In genomic region chr10:69065406-69066361, GRCh38 we compare ENCODE assay signal across 8 cellular contexts. TPM values are rescaled to one million over a fixed set of nuclear protein-coding genes. Genes with fewer than 3 reads are reported as not detected.
DNase-seq lines count a peak whose midpoint lies in the region; ATAC-seq and TF ChIP-seq lines count a peak whose summit lies in the region.

No MANE protein-coding gene starts in this region.

- H3K4me3 ChIP-seq in breast epithelium: no peak overlapping the region
- H3K4me3 ChIP-seq in upper lobe of left lung: no peak overlapping the region
- H3K4me3 ChIP-seq in effector memory CD4-positive, alpha-beta T cell (ENCODE audit: insufficient read depth, low read depth, low read length, poor library complexity, severe bottlenecking): no peak overlapping the region

- H3K4me1 ChIP-seq in breast epithelium: no peaks in the 10 kb centered on the region
- peaks cover 25 to 34% (median 30%) of the 10 kb centered on the region in 4 donors for H3K4me1 ChIP-seq in upper lobe of left lung
- peaks cover 11% of the 10 kb centered on the region for H3K4me1 ChIP-seq in effector memory CD4-positive, alpha-beta T cell (ENCODE audit: control insufficient read depth, insufficient read depth, low read length, poor library complexity, severe bottlenecking)

- DNase-seq in MCF 10A (ENCODE audit: unreplicated experiment) (peak; percentile 49), breast epithelium (ENCODE audit: low spot score in 2 of 2) (no peak), immature natural killer cell (no peak), upper lobe of left lung (no peak)
- DNase-seq in activated CD4-positive, alpha-beta memory T cell treated with anti-CD3 and anti-CD28 coated beads, Interleukin-2, amount 10 ng/mL, durations not matched to agents 7 days and 5 days: peak; percentile 24
- no peak for DNase-seq in effector memory CD4-positive, alpha-beta T cell
- DNase-seq in central memory CD4-positive, alpha-beta T cell: no peak

- H3K27ac Mint-ChIP-seq in MCF 10A (ENCODE audit: low read depth, unreplicated experiment): peak overlapping the region; percentile 17
- H3K27ac Mint-ChIP-seq in activated CD4-positive, alpha-beta memory T cell treated with anti-CD3 and anti-CD28 coated beads, Interleukin-2, amount 10 ng/mL, durations not matched to agents 7 days and 5 days: peak overlapping the region; percentile 55
- H3K27ac Mint-ChIP-seq in immature natural killer cell: peak overlapping the region; percentile 25 to 77 (median 52)

- intact Hi-C loops in MCF 10A (cut with micrococcal nuclease): no loop called here
- intact Hi-C loops in breast epithelium (cut with DNase I; ENCODE audit: low total_unique reads): no loop called here

- H3K36me3 Mint-ChIP-seq in MCF 10A (ENCODE audit: insufficient read depth, unreplicated experiment): no peaks in the 10 kb centered on the region
- peaks cover 3% of the 10 kb centered on the region for H3K36me3 Mint-ChIP-seq in activated CD4-positive, alpha-beta memory T cell treated with anti-CD3 and anti-CD28 coated beads, Interleukin-2, amount 10 ng/mL, durations not matched to agents 7 days and 5 days (ENCODE audit: low read depth)
- no peaks in the 10 kb centered on the region for H3K36me3 Mint-ChIP-seq in immature natural killer cell

- H3K4me1 Mint-ChIP-seq in MCF 10A (ENCODE audit: insufficient read depth, unreplicated experiment): peaks cover 15% of the 10 kb centered on the region
- peaks cover 45% of the 10 kb centered on the region for H3K4me1 Mint-ChIP-seq in activated CD4-positive, alpha-beta memory T cell treated with anti-CD3 and anti-CD28 coated beads, Interleukin-2, amount 10 ng/mL, durations not matched to agents 7 days and 5 days
- peaks cover 17 to 38% of the 10 kb centered on the region in 2 donors for H3K4me1 Mint-ChIP-seq in immature natural killer cell

- 56 to 63% methylated on average over 8 of the region's 8 CpGs for WGBS in upper lobe of left lung, 2 donors

- H3K36me3 ChIP-seq in breast epithelium (no peaks in the 10 kb centered on the region), upper lobe of left lung (no peaks in the 10 kb centered on the region)
- H3K36me3 ChIP-seq in effector memory CD4-positive, alpha-beta T cell (ENCODE audit: control insufficient read depth, insufficient read depth, low read length): no peaks in the 10 kb centered on the region

- H3K9me3 ChIP-seq in breast epithelium: no peaks in the 10 kb centered on the region
- no peaks in the 10 kb centered on the region for H3K9me3 ChIP-seq in upper lobe of left lung
- H3K9me3 ChIP-seq in effector memory CD4-positive, alpha-beta T cell (ENCODE audit: control insufficient read depth, low read length): no peaks in the 10 kb centered on the region

- no TSS peak for BruUV-seq in MCF 10A (replicated peaks; lab: Mats Ljungman, UMichigan)

- H3K9me3 Mint-ChIP-seq in MCF 10A (ENCODE audit: unreplicated experiment) (no peaks in the 10 kb centered on the region), immature natural killer cell (no peaks in the 10 kb centered on the region)
- H3K9me3 Mint-ChIP-seq in activated CD4-positive, alpha-beta memory T cell treated with anti-CD3 and anti-CD28 coated beads, Interleukin-2, amount 10 ng/mL, durations not matched to agents 7 days and 5 days: no peaks in the 10 kb centered on the region

- POLR2A ChIA-PET in MCF 10A (lab: Yijun Ruan, JAX): interaction anchor here (0.6 to 1.3 kb wide), 5 partner anchors 12 to 410 kb away, joined by 3 to 4 read pairs (median 3); no protein-coding TSS in a partner anchor
- POLR2A ChIA-PET in activated CD4-positive, alpha-beta memory T cell treated with anti-CD3 and anti-CD28 coated beads, Interleukin-2, amount 10 ng/mL, durations not matched to agents 7 days and 5 days (lab: Charles Lee): interaction anchor here (0.9 to 3.4 kb wide), 7 partner anchors 10 to 24 kb away, joined by 3 to 25 read pairs (median 4); partner anchors contain the start of gene SRGN

- no peak overlapping the region for H3K4me3 Mint-ChIP-seq in MCF 10A (ENCODE audit: unreplicated experiment)
- no peak overlapping the region for H3K4me3 Mint-ChIP-seq in activated CD4-positive, alpha-beta memory T cell treated with anti-CD3 and anti-CD28 coated beads, Interleukin-2, amount 10 ng/mL, durations not matched to agents 7 days and 5 days
- no peak overlapping the region for H3K4me3 Mint-ChIP-seq in immature natural killer cell

- TF ChIP-seq CTCF in MCF 10A (IDR thresholded peaks at IDR 0.05; ENCODE audit: unreplicated experiment) (no peak), breast epithelium (IDR thresholded peaks at IDR 0.05) (no peak), upper lobe of left lung (IDR thresholded peaks at IDR 0.05) (no peak)

- CTCF ChIA-PET in MCF 10A (lab: Yijun Ruan, JAX): interaction anchor here (0.6 to 2.6 kb wide), 6 partner anchors 20 to 941 kb away, joined by 3 to 7 read pairs (median 4); no protein-coding TSS in a partner anchor
- CTCF ChIA-PET in activated CD4-positive, alpha-beta memory T cell treated with anti-CD3 and anti-CD28 coated beads, Interleukin-2, amount 10 ng/mL, durations not matched to agents 7 days and 5 days (lab: Charles Lee): interaction anchor here (0.8 to 1.9 kb wide), 4 partner anchors 14 to 29 kb away, joined by 3 to 8 read pairs (median 4); partner anchors contain the start of gene SRGN

- H3K27ac ChIP-seq in breast epithelium (peak overlapping the region in 1 of 2 donors; percentile 78), upper lobe of left lung (peak overlapping the region; percentile 41 to 78 (median 60))
- no peak overlapping the region for H3K27ac ChIP-seq in effector memory CD4-positive, alpha-beta T cell (ENCODE audit: insufficient read depth, low read length, poor library complexity, severe bottlenecking)

- H3K27me3 ChIP-seq in breast epithelium (no peaks in the 10 kb centered on the region), upper lobe of left lung (no peaks in the 10 kb centered on the region)
- no peaks in the 10 kb centered on the region for H3K27me3 ChIP-seq in effector memory CD4-positive, alpha-beta T cell (replicated peaks; ENCODE audit: control insufficient read depth, insufficient read depth, low read length, poor library complexity, severe bottlenecking)

- H3K27me3 Mint-ChIP-seq in MCF 10A (ENCODE audit: insufficient read depth, unreplicated experiment) (no peaks in the 10 kb centered on the region), immature natural killer cell (ENCODE audit: low read depth in 3 of 3) (peaks cover 0 to 6% (median 0%) of the 10 kb centered on the region in 3 donors)
- no peaks in the 10 kb centered on the region for H3K27me3 Mint-ChIP-seq in activated CD4-positive, alpha-beta memory T cell treated with anti-CD3 and anti-CD28 coated beads, Interleukin-2, amount 10 ng/mL, durations not matched to agents 7 days and 5 days

- ATAC-seq in HG03103 (IDR thresholded peaks at IDR 0.05; ENCODE audit: low read depth, unreplicated experiment) (peak; percentile 42), upper lobe of left lung (ENCODE audit: low FRiP score in 2 of 2) (peak in 1 of 2 donors; percentile 60)

- no peak for TF ChIP-seq EP300 in upper lobe of left lung (IDR thresholded peaks at IDR 0.05)

- TF ChIP-seq POLR2A in breast epithelium (IDR thresholded peaks at IDR 0.05) (no peak), upper lobe of left lung (IDR thresholded peaks at IDR 0.05) (no peak)

RNA-seq across cellular contexts. Expression of gene SRGN, which starts 22.2 kb away (rescaled TPM):
- total RNA-seq in MCF 10A (2022) (2.3 and 2.7 TPM in 2 replicates), breast epithelium (100 to 1,000 TPM in 2 of 3 donors, 10 to 100 TPM in 1; 97.2 to 208 (median 114) TPM), upper lobe of left lung (100 to 1,000 TPM in 5 of 6 donors, 10 to 100 TPM in 1; 96.4 to 326 (median 203) TPM)
- 100 to 1,000 TPM; 468 to 474 TPM for total RNA-seq in activated CD4-positive, alpha-beta memory T cell treated with anti-CD3 and anti-CD28 coated beads, Interleukin-2, amount 10 ng/mL, durations not matched to agents 7 days and 5 days
- polyA plus RNA-seq in immature natural killer cell: 1,000 to 10,000 TPM in 2 of 3 donors, 100 to 1,000 TPM in 1; 910 to 1,240 (median 1,143) TPM

RNA-seq across cellular contexts. Expression of gene VPS26A, which starts 58.3 kb away (rescaled TPM):
- total RNA-seq in MCF 10A (2022): 63.7 and 80.9 TPM in 2 replicates
- total RNA-seq in breast epithelium: 10 to 100 TPM; 32.1 to 56.0 (median 40.8) TPM
- total RNA-seq in activated CD4-positive, alpha-beta memory T cell treated with anti-CD3 and anti-CD28 coated beads, Interleukin-2, amount 10 ng/mL, durations not matched to agents 7 days and 5 days: 10 to 100 TPM; 57.1 to 63.4 TPM
- polyA plus RNA-seq in immature natural killer cell: 10 to 100 TPM; 43.8 to 70.1 (median 57.7) TPM
- 10 to 100 TPM; 18.9 to 57.7 (median 40.9) TPM for total RNA-seq in upper lobe of left lung

Comparison
In these comparisons a context has a peak if more than half of its experiments do, and no peak if none do; other contexts are left out.
1. DNase-seq: peak in MCF 10A (single experiment) and activated CD4-positive, alpha-beta memory T cell treated with anti-CD3 and anti-CD28 coated beads, Interleukin-2, amount 10 ng/mL, durations not matched to agents 7 days and 5 days (single experiment); none in breast epithelium (0 of 2), immature natural killer cell (0 of 3), upper lobe of left lung (0 of 2), effector memory CD4-positive, alpha-beta T cell (0 of 3) and central memory CD4-positive, alpha-beta T cell (single experiment).
2. RNA of gene SRGN, which starts 22.2 kb away (total RNA-seq): 468 to 474 TPM in activated CD4-positive, alpha-beta memory T cell treated with anti-CD3 and anti-CD28 coated beads, Interleukin-2, amount 10 ng/mL, durations not matched to agents 7 days and 5 days, 96.4 to 326 TPM in upper lobe of left lung and 97.2 to 208 TPM in breast epithelium; 2.3 to 2.7 TPM in MCF 10A; every median in the first group is over 10 times any median in the second.
3. Peak in every context shown above with its lines, with median percentiles within 50 percentile points of each other: H3K27ac Mint-ChIP-seq.